Comparison of ENCODE assay signal across 13 cellular contexts in genomic region chr12:131735863-131736806, GRCh38. TPM values are rescaled to one million over a fixed set of nuclear protein-coding genes. Genes with fewer than 3 reads are reported as not detected.
DNase-seq lines count a peak whose midpoint lies in the region; ATAC-seq and TF ChIP-seq lines count a peak whose summit lies in the region.
"Had no signal": no experiment of that assay in that cellular context is flagged by ENCODE, and none has a peak within 500 bp of the region (broad histone marks: within the 10 kb centered on the region; RNA-seq: fewer than 3 reads in every experiment).

No MANE protein-coding gene starts in this region.

- TF ChIP-seq CTCF in MCF 10A (IDR thresholded peaks at IDR 0.05; ENCODE audit: unreplicated experiment) (no peak), breast epithelium (IDR thresholded peaks at IDR 0.05) (no peak), type B pancreatic cell (conservative IDR thresholded peaks at IDR 0.05) (no peak)

- no peak for TF ChIP-seq POLR2A in breast epithelium (IDR thresholded peaks at IDR 0.05)

- intact Hi-C loops in MCF 10A (cut with micrococcal nuclease) = no loop called here
- intact Hi-C loops in breast epithelium (cut with DNase I; ENCODE audit: low total_unique reads) = no loop called here

- no peaks in the 10 kb centered on the region for H3K27me3 ChIP-seq in breast epithelium
- H3K27me3 ChIP-seq: heart right ventricle had no signal

- H3K4me1 ChIP-seq in breast epithelium = no peaks in the 10 kb centered on the region

- H3K27ac ChIP-seq in breast epithelium = no peak overlapping the region

- H3K9me3 ChIP-seq in breast epithelium = no peaks in the 10 kb centered on the region
- H3K9me3 ChIP-seq: heart right ventricle had no signal

- no TSS peak for BruUV-seq in MCF 10A (replicated peaks; lab: Mats Ljungman, UMichigan)

- H3K4me3 ChIP-seq in breast epithelium = no peak overlapping the region
- H3K4me3 ChIP-seq: heart right ventricle had no signal

- POLR2A ChIA-PET in MCF 10A (lab: Yijun Ruan, JAX) = interaction anchor here (0.9 to 3.1 kb wide), 7 partner anchors 10 to 39 kb away, joined by 3 to 15 read pairs (median 5); partner anchors contain the start of gene SFSWAP

- no peak for DNase-seq in MCF 10A (ENCODE audit: unreplicated experiment)
- DNase-seq in breast epithelium (ENCODE audit: low spot score in 2 of 2) = no peak
- peak; percentile 8 for DNase-seq in astrocyte of the hippocampus (ENCODE audit: low read depth, low spot score)
- peak; percentile 67 for DNase-seq in fibroblast of peridontal ligament (ENCODE audit: extremely low read depth)
- no peak for DNase-seq in type B pancreatic cell (ENCODE audit: extremely low spot score, unreplicated experiment)
- DNase-seq in T-helper 9 cell = no peak
- DNase-seq in iPS-NIHi7 (ENCODE audit: extremely low spot score) = no peak
- DNase-seq: activated CD4-positive, alpha-beta T cell treated with anti-CD3 and anti-CD28 coated beads for 1 hour; heart right ventricle; NCI-H1436 treated with DMSO at 0.1 percent for 48 hours; SIG-M5 had no signal

- peak overlapping the region; percentile 61 for H3K4me3 Mint-ChIP-seq in MCF 10A (ENCODE audit: unreplicated experiment)
- H3K4me3 Mint-ChIP-seq in type B pancreatic cell = no peak overlapping the region
- H3K4me3 Mint-ChIP-seq: nephron had no signal

- CTCF ChIA-PET in MCF 10A (lab: Yijun Ruan, JAX) = interaction anchor here (0.7 to 2.6 kb wide), 3 partner anchors 19 to 632 kb away, joined by 3 to 6 read pairs (median 3); no protein-coding TSS in a partner anchor

- ATAC-seq in HG02798 (IDR thresholded peaks at IDR 0.05; ENCODE audit: poor library complexity, unreplicated experiment) = no peak

- no peaks in the 10 kb centered on the region for H3K27me3 Mint-ChIP-seq in MCF 10A (ENCODE audit: insufficient read depth, unreplicated experiment)
- H3K27me3 Mint-ChIP-seq in type B pancreatic cell = no peaks in the 10 kb centered on the region

- no peaks in the 10 kb centered on the region for H3K36me3 ChIP-seq in breast epithelium

- H3K27ac Mint-ChIP-seq in MCF 10A (ENCODE audit: low read depth, unreplicated experiment) (peak overlapping the region; percentile 20), type B pancreatic cell (peak overlapping the region; percentile 90)
- H3K27ac Mint-ChIP-seq: nephron had no signal

- H3K9me3 Mint-ChIP-seq in MCF 10A (ENCODE audit: unreplicated experiment) (no peaks in the 10 kb centered on the region), type B pancreatic cell (no peaks in the 10 kb centered on the region)
- H3K9me3 Mint-ChIP-seq: nephron had no signal

- H3K4me1 Mint-ChIP-seq in MCF 10A (ENCODE audit: insufficient read depth, unreplicated experiment) = peaks cover 10% of the 10 kb centered on the region
- no peaks in the 10 kb centered on the region for H3K4me1 Mint-ChIP-seq in type B pancreatic cell (ENCODE audit: unreplicated experiment)
- H3K4me1 Mint-ChIP-seq: nephron had no signal

- H3K36me3 Mint-ChIP-seq in MCF 10A (ENCODE audit: insufficient read depth, unreplicated experiment) (peaks cover 71% of the 10 kb centered on the region), type B pancreatic cell (peaks cover 22% of the 10 kb centered on the region)

RNA-seq across cellular contexts. Expression of gene SFSWAP, which starts 25.2 kb away (rescaled TPM):
- total RNA-seq in MCF 10A (2022) (68.2 and 68.8 TPM in 2 replicates), breast epithelium (10 to 100 TPM; 34.9 to 54.7 (median 49.8) TPM), type B pancreatic cell (ENCODE audit: low replicate concordance) (46.3 and 59.3 TPM in 2 replicates)

Comparison
In these comparisons a context has a peak if more than half of its experiments do, and no peak if none do; other contexts are left out.
1. DNase-seq: peak in astrocyte of the hippocampus (single experiment) and fibroblast of peridontal ligament (single experiment); none in MCF 10A (single experiment), breast epithelium (0 of 2), type B pancreatic cell (single experiment), T-helper 9 cell (single experiment) and iPS-NIHi7 (single experiment).